ENCODE assay signal across 17 cellular contexts in the genomic region with DNA sequence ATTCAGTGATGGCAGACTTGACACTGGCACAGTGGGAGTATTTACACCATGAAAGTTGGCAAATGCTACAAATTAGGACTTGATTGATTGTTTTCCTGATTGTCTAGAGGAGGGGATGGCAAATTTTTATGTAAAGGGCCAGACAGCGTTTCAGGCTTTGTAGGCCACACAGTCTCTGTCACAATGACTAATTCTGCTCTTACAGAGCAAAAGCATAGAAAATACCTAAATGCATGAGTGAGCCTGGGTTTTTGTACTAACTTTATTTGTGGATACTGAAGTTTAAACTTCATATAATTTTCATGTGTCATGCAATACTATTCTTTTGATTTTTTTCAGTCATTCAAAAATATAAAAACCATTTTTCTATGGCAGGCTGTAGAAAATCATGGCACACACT. TPM values are rescaled to one million over a fixed set of nuclear protein-coding genes. Genes with fewer than 3 reads are reported as not detected.
DNase-seq lines count a peak whose midpoint lies in the region; ATAC-seq and TF ChIP-seq lines count a peak whose summit lies in the region.
"Had no signal": no experiment of that assay in that cellular context is flagged by ENCODE, and none has a peak within 500 bp of the region (broad histone marks: within the 10 kb centered on the region; RNA-seq: fewer than 3 reads in every experiment).

No MANE protein-coding gene starts in this region.

- no peak overlapping the region for H2BK20ac ChIP-seq in IMR-90 (ENCODE audit: low read depth, low read length)

- H3K36me3 ChIP-seq in IMR-90 (ENCODE audit: control insufficient read depth, insufficient read depth, low read length) (no peaks in the 10 kb centered on the region), adipocyte (ENCODE audit: control insufficient read depth, insufficient read depth, low read length, severe bottlenecking) (no peaks in the 10 kb centered on the region), thyroid gland (no peaks in the 10 kb centered on the region), brain microvascular endothelial cell (replicated peaks) (no peaks in the 10 kb centered on the region)
- H3K36me3 ChIP-seq: BE2C, HAP-1 had no signal

- H3K14ac ChIP-seq in IMR-90 (replicated peaks; ENCODE audit: low read depth, low read length), result no peak overlapping the region

- no peaks in the 10 kb centered on the region for H3K36me3 Mint-ChIP-seq in stimulated activated memory B cell treated with anti-CD40 and anti-IgM and Interleukin-4, amounts not matched to agents 10 μg/mL and 1 μg/mL and 100 μg/mL, for 72 hours
- H3K36me3 Mint-ChIP-seq: CD14-positive monocyte had no signal

- no peak overlapping the region for H2BK5ac ChIP-seq in IMR-90 (ENCODE audit: low read depth, low read length, poor library complexity, severe bottlenecking)

- no peak overlapping the region for H3K23ac ChIP-seq in IMR-90 (ENCODE audit: low read depth, low read length)

- POLR2A ChIA-PET in IMR-90 (lab: Charles Lee; ENCODE audit: unreplicated experiment), result no interaction called here

- H3K4me1 Mint-ChIP-seq in stimulated activated memory B cell treated with anti-CD40 and anti-IgM and Interleukin-4, amounts not matched to agents 10 μg/mL and 1 μg/mL and 100 μg/mL, for 72 hours, result no peaks in the 10 kb centered on the region
- H3K4me1 Mint-ChIP-seq: CD4-positive, alpha-beta memory T cell had no signal

- H4K91ac ChIP-seq in IMR-90 (ENCODE audit: insufficient read depth, low read depth, low read length), result no peak overlapping the region

- no peak overlapping the region; the same call in 1 of the 2 replicates for H4K5ac ChIP-seq in IMR-90 (ENCODE audit: low read depth, low read length)

- H3K27ac ChIP-seq in IMR-90 (ENCODE audit: insufficient read depth, low read length) (no peak overlapping the region), thyroid gland (peak overlapping the region; percentile 42 to 58 (median 49)), brain microvascular endothelial cell (no peak overlapping the region)

- H3K4me3 ChIP-seq in IMR-90 (ENCODE audit: insufficient read depth, low read depth, low read length) (no peak overlapping the region), adipocyte (ENCODE audit: low read length) (no peak overlapping the region), thyroid gland (replicated peaks in 1 of 3) (no peak overlapping the region), brain microvascular endothelial cell (ENCODE audit: low read depth, low read length) (no peak overlapping the region)
- H3K4me3 ChIP-seq: HAP-1 had no signal

- TF ChIP-seq CTCF in IMR-90 (conservative IDR thresholded peaks at IDR 0.05; ENCODE audit: low read depth, low read length) (no peak), thyroid gland (IDR thresholded peaks at IDR 0.05) (no peak), brain microvascular endothelial cell (IDR thresholded peaks at IDR 0.05; ENCODE audit: low read depth, low read length, missing control alignments) (no peak)

- ATAC-seq in IMR-90 (ENCODE audit: low read depth), result peak; percentile 62
- no peak for ATAC-seq in stimulated activated memory B cell treated with anti-CD40 and anti-IgM and Interleukin-4, amounts not matched to agents 10 μg/mL and 1 μg/mL and 100 μg/mL, for 72 hours
- ATAC-seq: HepG2 had no signal

- no peaks in the 10 kb centered on the region for H3K27me3 Mint-ChIP-seq in stimulated activated memory B cell treated with anti-CD40 and anti-IgM and Interleukin-4, amounts not matched to agents 10 μg/mL and 1 μg/mL and 100 μg/mL, for 72 hours

- no peak overlapping the region for H3K18ac ChIP-seq in IMR-90 (ENCODE audit: low read depth, low read length)

- no peak overlapping the region for H3K56ac ChIP-seq in IMR-90 (ENCODE audit: extremely low read depth, insufficient read depth, low read length)

- H2AK9ac ChIP-seq in IMR-90 (replicated peaks; ENCODE audit: low read depth, low read length, poor library complexity), result no peak overlapping the region

- H4K20me1 ChIP-seq in IMR-90 (ENCODE audit: insufficient read depth, low read length), result no peaks in the 10 kb centered on the region

- no peak overlapping the region for H2AFZ ChIP-seq in IMR-90 (replicated peaks; ENCODE audit: low read length, poor library complexity)

- in situ Hi-C loops in IMR-90 (cut with MboI; ENCODE audit: low sequenced_read_pairs), result no loop called here
- in situ Hi-C loops in brain microvascular endothelial cell (cut with HindIII; ENCODE audit: low pct_ligation_motif_present, low sequenced_read_pairs), result loop anchor here (25.0 kb wide), 1 partner anchor 158 kb away; no protein-coding TSS in a partner anchor

- intact Hi-C loops in IMR-90 (cut with micrococcal nuclease), result no loop called here
- intact Hi-C loops in thyroid gland (cut with DNase I), result no loop called here

- TF ChIP-seq RAD21 in IMR-90 (IDR thresholded peaks at IDR 0.05; ENCODE audit: low read length), result no peak

- no peak overlapping the region for H3K9ac ChIP-seq in IMR-90 (ENCODE audit: low read depth, low read length)
- H3K9ac ChIP-seq in adipocyte (ENCODE audit: low read length), result no peak overlapping the region

- DNase-seq in IMR-90, result peak; percentile 26
- DNase-seq in adipocyte (ENCODE audit: low read depth), result peak; percentile 39
- peak; percentile 40 for DNase-seq in kidney tubule cell (ENCODE audit: low spot score)
- DNase-seq in thyroid gland, result no peak
- DNase-seq in DMS 273 treated with DMSO at 0.1 percent for 48 hours (lab: John Stamatoyannopoulos, UW), result no peak
- no peak for DNase-seq in brain microvascular endothelial cell
- no peak for DNase-seq in stimulated activated CD4-positive, alpha-beta T cell treated with anti-CD3 and anti-CD28 coated beads, Interleukin-1b, Interleukin-23, amount 100 ng/mL, for 48 hours
- DNase-seq: ACHN; BE2C; CD4-positive, alpha-beta memory T cell; DMS79 treated with DMSO at 0.1 percent for 48 hours; GF-D8 had no signal

- dilution Hi-C loops in IMR-90 (cut with HindIII; ENCODE audit: low sequenced_read_pairs, unreplicated experiment), result no loop called here

- H3K9me3 ChIP-seq in IMR-90 (ENCODE audit: control insufficient read depth, insufficient read depth, low read length) (peaks cover 3% of the 10 kb centered on the region), adipocyte (ENCODE audit: control insufficient read depth, low read length) (no peaks in the 10 kb centered on the region), thyroid gland (no peaks in the 10 kb centered on the region)
- H3K9me3 ChIP-seq: BE2C, HAP-1 had no signal

- H3K4me2 ChIP-seq in IMR-90 (ENCODE audit: low read depth, low read length), result no peak overlapping the region

- H2AK5ac ChIP-seq in IMR-90 (ENCODE audit: low read depth, low read length), result no peak overlapping the region

- no peak overlapping the region for H4K8ac ChIP-seq in IMR-90 (ENCODE audit: low read depth in 2 of 2, low read length in 2 of 2)

- no peaks in the 10 kb centered on the region for H3K79me1 ChIP-seq in IMR-90 (ENCODE audit: low read depth in 1 of 2, low read length in 2 of 2)

- no peak for TF ChIP-seq POLR2A in IMR-90 (IDR thresholded peaks at IDR 0.05; ENCODE audit: low read depth, low read length)
- TF ChIP-seq POLR2A in thyroid gland (IDR thresholded peaks at IDR 0.05), result no peak

- H3K9me1 ChIP-seq in IMR-90 (ENCODE audit: insufficient read depth, low read length), result no peaks in the 10 kb centered on the region

- H3K27me3 ChIP-seq in IMR-90 (ENCODE audit: control insufficient read depth, insufficient read depth, low read length) (no peaks in the 10 kb centered on the region; the same call in none of the 2 replicates), adipocyte (replicated peaks; ENCODE audit: control insufficient read depth, insufficient read depth, low read length) (no peaks in the 10 kb centered on the region), thyroid gland (no peaks in the 10 kb centered on the region), brain microvascular endothelial cell (replicated peaks) (no peaks in the 10 kb centered on the region)
- H3K27me3 ChIP-seq: BE2C had no signal

- H3K4me1 ChIP-seq in IMR-90 (ENCODE audit: control insufficient read depth, insufficient read depth, low read length), result peaks cover 2% of the 10 kb centered on the region
- H3K4me1 ChIP-seq in adipocyte (ENCODE audit: control insufficient read depth, insufficient read depth, low read length), result no peaks in the 10 kb centered on the region
- H3K4me1 ChIP-seq in thyroid gland, result peaks cover 0 to 15% of the 10 kb centered on the region in 2 donors
- H3K4me1 ChIP-seq: BE2C, HAP-1 had no signal

- BruUV-seq in IMR-90 (replicated peaks; lab: Mats Ljungman, UMichigan), result no TSS peak

- peaks cover under 1% of the 10 kb centered on the region for H3K9me3 Mint-ChIP-seq in stimulated activated memory B cell treated with anti-CD40 and anti-IgM and Interleukin-4, amounts not matched to agents 10 μg/mL and 1 μg/mL and 100 μg/mL, for 72 hours

- no peak overlapping the region for H2BK120ac ChIP-seq in IMR-90 (ENCODE audit: low read depth, low read length)

- no peak overlapping the region for H3K4ac ChIP-seq in IMR-90 (ENCODE audit: low read depth, low read length)

- H3K4me3 Mint-ChIP-seq in stimulated activated memory B cell treated with anti-CD40 and anti-IgM and Interleukin-4, amounts not matched to agents 10 μg/mL and 1 μg/mL and 100 μg/mL, for 72 hours, result no peak overlapping the region
- H3K4me3 Mint-ChIP-seq: CD14-positive monocyte; CD4-positive, alpha-beta memory T cell had no signal

- CTCF ChIA-PET in IMR-90 (lab: Yijun Ruan, JAX), result no interaction called here

- no CpG with 5 or more reads among the region's 1 CpG for WGBS in IMR-90 (ENCODE audit: extremely low coverage in 2 of 2, insufficient read length in 1 of 2), 2 experiments
- 40 to 50% methylated on average over 1 of the region's 1 CpG for WGBS in thyroid gland, 2 donors

- H3K27ac Mint-ChIP-seq in stimulated activated memory B cell treated with anti-CD40 and anti-IgM and Interleukin-4, amounts not matched to agents 10 μg/mL and 1 μg/mL and 100 μg/mL, for 72 hours, result no peak overlapping the region
- H3K27ac Mint-ChIP-seq: CD14-positive monocyte had no signal

- no peak overlapping the region for H2BK15ac ChIP-seq in IMR-90 (ENCODE audit: low read depth, low read length)

TF ChIP-seq in IMR-90, 13 proteins besides CTCF, POLR2A, EP300 and RAD21 (continues in another document):
- TF ChIP-seq CHD1 (IDR thresholded peaks at IDR 0.05; ENCODE audit: low read depth, low read length) (no peak), SMC3 (IDR thresholded peaks at IDR 0.05; ENCODE audit: low read depth, low read length) (no peak), MXI1 (IDR thresholded peaks at IDR 0.05; ENCODE audit: borderline replicate concordance, low read depth, low read length) (no peak), RCOR1 (IDR thresholded peaks at IDR 0.05; ENCODE audit: insufficient replicate concordance, low read length) (no peak), MAFK (IDR thresholded peaks at IDR 0.05; ENCODE audit: low read depth, low read length) (no peak)

RNA-seq across cellular contexts. Expression of gene ARMS2, which starts 9.0 kb away (rescaled TPM):
- total RNA-seq in IMR-90 (2012; rRNA removed) (not detected in 2 replicates), thyroid gland (not detected)
- polyA plus RNA-seq in IMR-90 (2012; rRNA removed), result not detected in 2 replicates
- polyA plus RNA-seq in IMR-90 (2012; cell fraction: cytosol; rRNA removed), result not detected in 2 replicates
- polyA plus RNA-seq in IMR-90 (2012; cell fraction: nucleus; rRNA removed; ENCODE audit: low replicate concordance), result 0.10 TPM in 1 of 2 replicates, not detected in the other
- total RNA-seq: CD4-positive, alpha-beta memory T cell; H4; HepG2 had no signal
- polyA plus RNA-seq: CD14-positive monocyte; CD4-positive, alpha-beta memory T cell; HepG2 had no signal

RNA-seq across cellular contexts. Expression of gene HTRA1, which starts 15.9 kb away (rescaled TPM):
- 23.1 and 28.5 TPM in 2 replicates for total RNA-seq in IMR-90 (2012; rRNA removed)
- 94.9 and 108 TPM in 2 replicates for polyA plus RNA-seq in IMR-90 (2012; rRNA removed)
- 64.6 and 74.8 TPM in 2 replicates for polyA plus RNA-seq in IMR-90 (2012; cell fraction: cytosol; rRNA removed)
- polyA plus RNA-seq in IMR-90 (2012; cell fraction: nucleus; rRNA removed; ENCODE audit: low replicate concordance), result 18.9 and 71.3 TPM in 2 replicates
- total RNA-seq in thyroid gland, result 10 to 100 TPM; 37.1 to 99.4 (median 68.2) TPM

Comparison
In these comparisons a context has a peak if more than half of its experiments do, and no peak if none do; other contexts are left out.
1. DNase-seq: peak in IMR-90 (single experiment), adipocyte (single experiment) and kidney tubule cell (single experiment); none in thyroid gland (0 of 2), DMS 273 treated with DMSO at 0.1 percent for 48 hours (single experiment), brain microvascular endothelial cell (single experiment) and stimulated activated CD4-positive, alpha-beta T cell treated with anti-CD3 and anti-CD28 coated beads, Interleukin-1b, Interleukin-23, amount 100 ng/mL, for 48 hours (single experiment).
2. H3K27ac ChIP-seq: peak in thyroid gland (3 of 3); none in IMR-90 (single experiment) and brain microvascular endothelial cell (single experiment).